In genomic region chr14:22544881-22545420, GRCh38 we compare ENCODE assay signal across 16 cellular contexts. TPM values are rescaled to one million over a fixed set of nuclear protein-coding genes. Genes with fewer than 3 reads are reported as not detected.
DNase-seq lines count a peak whose midpoint lies in the region; ATAC-seq and TF ChIP-seq lines count a peak whose summit lies in the region.
"Had no signal": no experiment of that assay in that cellular context is flagged by ENCODE, and none has a peak within 500 bp of the region (broad histone marks: within the 10 kb centered on the region; RNA-seq: fewer than 3 reads in every experiment).

No MANE protein-coding gene starts in this region.

- no peaks in the 10 kb centered on the region for H3K9me3 ChIP-seq in Karpas-422 (ENCODE audit: low read length)
- no peaks in the 10 kb centered on the region for H3K9me3 ChIP-seq in spleen
- H3K9me3 ChIP-seq: Caco-2, MG63, upper lobe of right lung had no signal

- H3K4me3 ChIP-seq in Karpas-422 (ENCODE audit: low read length) (no peak overlapping the region), spleen (peak overlapping the region in 1 of 8 donors; percentile 50)
- H3K4me3 ChIP-seq: MG63, upper lobe of right lung had no signal

- no peak overlapping the region for H2AFZ ChIP-seq in Karpas-422 (ENCODE audit: low read length)

- H3K27ac ChIP-seq in Karpas-422 (ENCODE audit: low read length) (no peak overlapping the region), spleen (peak overlapping the region in 7 of 8 donors; percentile 50 to 96 (median 87))
- H3K27ac ChIP-seq: epithelial cell of prostate, upper lobe of right lung had no signal

- H3K4me1 ChIP-seq in Karpas-422 (ENCODE audit: low read length) (peaks cover 27% of the 10 kb centered on the region), spleen (peaks cover 31 to 97% (median 76%) of the 10 kb centered on the region in 6 donors)

- H3K27ac Mint-ChIP-seq in activated naive CD8-positive, alpha-beta T cell treated with anti-CD3 and anti-CD28 coated beads, Interleukin-2, amount 10 ng/mL, durations not matched to agents 7 days and 5 days, result peak overlapping the region; percentile 99

- H3K4me3 Mint-ChIP-seq in activated naive CD8-positive, alpha-beta T cell treated with anti-CD3 and anti-CD28 coated beads, Interleukin-2, amount 10 ng/mL, durations not matched to agents 7 days and 5 days, result peak overlapping the region; percentile 86

- 0 out of 2 replicates have a peak overlapping the region, but pooled peaks have one; percentile 4 for H3K9ac ChIP-seq in Karpas-422 (ENCODE audit: low read length)

- WGBS in spleen, 5 donors, result 39 to 66% (median 58%) methylated on average over 8 of the region's 8 CpGs

- H3K4me1 Mint-ChIP-seq in activated naive CD8-positive, alpha-beta T cell treated with anti-CD3 and anti-CD28 coated beads, Interleukin-2, amount 10 ng/mL, durations not matched to agents 7 days and 5 days, result peaks cover 85% of the 10 kb centered on the region

- peak; percentile 1 for ATAC-seq in activated naive CD8-positive, alpha-beta T cell treated with anti-CD3 and anti-CD28 coated beads, Interleukin-2, amount 10 ng/mL, durations not matched to agents 7 days and 5 days (ENCODE audit: low read depth)
- no peak for ATAC-seq in HG03457 (IDR thresholded peaks at IDR 0.05; ENCODE audit: unreplicated experiment)
- ATAC-seq: upper lobe of right lung had no signal

- peaks cover 86% of the 10 kb centered on the region for H3K36me3 Mint-ChIP-seq in activated naive CD8-positive, alpha-beta T cell treated with anti-CD3 and anti-CD28 coated beads, Interleukin-2, amount 10 ng/mL, durations not matched to agents 7 days and 5 days

- H3K36me3 ChIP-seq in Karpas-422 (ENCODE audit: insufficient read depth, low read length) (no peaks in the 10 kb centered on the region), spleen (peaks cover 0 to 15% (median 0%) of the 10 kb centered on the region in 6 donors)
- H3K36me3 ChIP-seq: MG63, upper lobe of right lung had no signal

- no peaks in the 10 kb centered on the region for H3K9me2 ChIP-seq in Karpas-422 (replicated peaks; ENCODE audit: insufficient read depth, low read length)

- no peaks in the 10 kb centered on the region for H4K20me1 ChIP-seq in Karpas-422 (ENCODE audit: insufficient read depth, low read depth, low read length)

- peak; percentile 75 for DNase-seq in activated CD8-positive, alpha-beta memory T cell treated with anti-CD3 and anti-CD28 coated beads for 24 hours
- DNase-seq in activated CD8-positive, alpha-beta memory T cell treated with anti-CD3 and anti-CD28 coated beads, Interleukin-2, amount 50 U/mL, for 48 hours, result no peak
- DNase-seq in Karpas-422 (peak; percentile 78), spleen (no peak), foreskin melanocyte (no peak), hepatic stellate cell (ENCODE audit: low spot score) (no peak)
- no peak for DNase-seq in activated naive CD8-positive, alpha-beta T cell treated with anti-CD3 and anti-CD28 coated beads, Interleukin-2, amount 10 ng/mL, durations not matched to agents 7 days and 5 days
- DNase-seq: ACHN, aorta, Caco-2, MG63, NCI-H187 treated with DMSO at 0.1 percent for 48 hours, SHP77 treated with DMSO at 0.1 percent for 48 hours, upper lobe of right lung had no signal

- POLR2A ChIA-PET in activated naive CD8-positive, alpha-beta T cell treated with anti-CD3 and anti-CD28 coated beads, Interleukin-2, amount 10 ng/mL, durations not matched to agents 7 days and 5 days (lab: Charles Lee), result interaction anchor here (0.5 to 13.3 kb wide), 16 partner anchors 3 to 822 kb away, joined by 3 to 646 read pairs (median 6); partner anchors contain the start of gene DAD1

- no peak for TF ChIP-seq POLR2A in spleen (IDR thresholded peaks at IDR 0.05)

- no peaks in the 10 kb centered on the region for H3K9me3 Mint-ChIP-seq in activated naive CD8-positive, alpha-beta T cell treated with anti-CD3 and anti-CD28 coated beads, Interleukin-2, amount 10 ng/mL, durations not matched to agents 7 days and 5 days

- intact Hi-C loops in spleen (cut with DNase I; ENCODE audit: low total_unique reads), result no loop called here

- H3K79me2 ChIP-seq in Karpas-422 (ENCODE audit: low read length), result no peaks in the 10 kb centered on the region

- no peaks in the 10 kb centered on the region for H3K27me3 Mint-ChIP-seq in activated naive CD8-positive, alpha-beta T cell treated with anti-CD3 and anti-CD28 coated beads, Interleukin-2, amount 10 ng/mL, durations not matched to agents 7 days and 5 days

- H3K27me3 ChIP-seq in Karpas-422 (ENCODE audit: low read length), result no peaks in the 10 kb centered on the region
- H3K27me3 ChIP-seq in spleen (replicated peaks in 1 of 7), result no peaks in the 10 kb centered on the region
- H3K27me3 ChIP-seq: MG63, upper lobe of right lung had no signal

- peak overlapping the region; percentile 29 for H3K4me2 ChIP-seq in Karpas-422 (ENCODE audit: low read depth, low read length, poor library complexity, severe bottlenecking)

- TF ChIP-seq CTCF in spleen (IDR thresholded peaks at IDR 0.05 in 8 of 11, conservative IDR thresholded peaks at IDR 0.05 in 3 of 11), result no peak

RNA-seq across cellular contexts. Expression of gene DAD1, which starts 44.1 kb away (rescaled TPM):
- total RNA-seq in Karpas-422 (2014; rRNA removed; shearing (Covaris generic); ENCODE audit: low replicate concordance), result 163 and 459 TPM in 2 replicates
- 100 to 1,000 TPM; 124 to 148 TPM for total RNA-seq in activated naive CD8-positive, alpha-beta T cell treated with anti-CD3 and anti-CD28 coated beads, Interleukin-2, amount 10 ng/mL, durations not matched to agents 7 days and 5 days
- 100 to 1,000 TPM; 107 to 176 (median 123) TPM for total RNA-seq in spleen
- 100 to 1,000 TPM; 102 to 165 (median 147) TPM for polyA plus RNA-seq in spleen

RNA-seq across cellular contexts. Expression of gene ABHD4, which starts 53.1 kb away (rescaled TPM):
- 3.8 and 6.1 TPM in 2 replicates for total RNA-seq in Karpas-422 (2014; rRNA removed; shearing (Covaris generic); ENCODE audit: low replicate concordance)
- total RNA-seq in activated naive CD8-positive, alpha-beta T cell treated with anti-CD3 and anti-CD28 coated beads, Interleukin-2, amount 10 ng/mL, durations not matched to agents 7 days and 5 days, result 10 to 100 TPM; 13.0 to 17.9 TPM
- 10 to 100 TPM; 12.0 to 32.8 (median 24.9) TPM for total RNA-seq in spleen
- 1 to 10 TPM; 7.2 to 8.6 (median 7.9) TPM for polyA plus RNA-seq in spleen

Comparison
In these comparisons a context has a peak if more than half of its experiments do, and no peak if none do; other contexts are left out.
1. DNase-seq: peak in activated CD8-positive, alpha-beta memory T cell treated with anti-CD3 and anti-CD28 coated beads for 24 hours (single experiment) and Karpas-422 (single experiment); none in activated CD8-positive, alpha-beta memory T cell treated with anti-CD3 and anti-CD28 coated beads, Interleukin-2, amount 50 U/mL, for 48 hours (single experiment), activated naive CD8-positive, alpha-beta T cell treated with anti-CD3 and anti-CD28 coated beads, Interleukin-2, amount 10 ng/mL, durations not matched to agents 7 days and 5 days (single experiment), spleen (single experiment), foreskin melanocyte (single experiment) and hepatic stellate cell (single experiment).